17 cellular contexts compared by ENCODE assay signal in the genomic region with DNA sequence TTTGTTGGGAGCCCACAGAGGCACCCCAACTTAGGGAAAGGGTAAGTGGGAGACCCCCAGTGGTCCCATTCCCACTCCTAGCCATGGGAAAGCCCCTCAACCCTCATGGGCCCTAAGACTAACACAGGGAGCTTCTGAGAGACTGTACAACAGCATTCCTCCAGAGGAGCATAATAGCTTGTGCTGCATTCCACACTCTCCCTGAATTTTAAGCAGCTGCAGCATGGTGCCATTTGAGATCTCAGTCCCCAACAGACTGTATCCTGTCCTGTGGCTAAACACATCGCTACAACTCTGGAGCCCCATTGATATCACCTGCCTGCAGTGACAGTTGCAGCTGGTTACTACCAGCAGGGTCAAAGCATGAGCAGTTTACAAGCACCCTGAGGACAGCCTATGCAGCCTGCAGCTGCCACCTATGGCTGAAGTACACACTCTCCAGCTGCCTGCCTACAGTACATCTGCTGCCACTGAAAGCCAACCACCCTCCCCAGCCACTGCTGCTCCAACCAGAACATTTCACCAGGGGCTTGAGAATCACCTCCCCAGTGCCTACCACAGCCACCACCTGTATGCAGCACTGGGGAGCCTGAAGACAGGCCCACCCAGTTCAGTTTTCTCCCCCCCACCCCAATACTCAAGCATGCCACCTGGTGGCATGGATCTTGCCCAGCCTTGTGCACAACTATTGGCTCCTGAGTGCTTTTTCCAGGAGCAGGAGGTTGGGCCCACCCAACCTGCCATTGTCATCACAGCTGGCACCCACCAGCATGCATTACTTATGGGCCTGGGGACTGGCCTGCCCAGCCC.
A peak's percentile ranks its signal among the peaks of the same experiment; 100 is the strongest.
DNase-seq lines count a peak whose midpoint lies in the region; ATAC-seq and TF ChIP-seq lines count a peak whose summit lies in the region.
"Had no signal": no experiment of that assay in that cellular context is flagged by ENCODE, and none has a peak within 500 bp of the region (broad histone marks: within the 10 kb centered on the region; RNA-seq: fewer than 3 reads in every experiment).

No MANE protein-coding gene starts in this region.

- no peaks in the 10 kb centered on the region for H3K9me3 ChIP-seq in H9 (ENCODE audit: control insufficient read depth, low read depth, low read length)
- H3K9me3 ChIP-seq in endodermal cell (ENCODE audit: control insufficient read depth, low read length) = no peaks in the 10 kb centered on the region
- H3K9me3 ChIP-seq: BLaER1 treated with 17β-estradiol and CSF1 and Interleukin-3, amounts not matched to agents 10 nM and 100 nM had no signal

- no peaks in the 10 kb centered on the region; the same call in 1 of the 2 replicates for H3K27me3 Mint-ChIP-seq in H9 (ENCODE audit: low read depth)
- no peaks in the 10 kb centered on the region for H3K27me3 Mint-ChIP-seq in endodermal cell (ENCODE audit: insufficient read depth)
- no peaks in the 10 kb centered on the region for H3K27me3 Mint-ChIP-seq in stimulated activated naive B cell treated with anti-CD40 and anti-IgM and Interleukin-4, amounts not matched to agents 10 μg/mL and 1 μg/mL and 100 μg/mL, for 72 hours

- H3K4me3 ChIP-seq in endodermal cell (ENCODE audit: low read length) = no peak overlapping the region
- no peak overlapping the region for H3K4me3 ChIP-seq in mesendoderm (ENCODE audit: low read length)
- H3K4me3 ChIP-seq: BLaER1 treated with 17β-estradiol and CSF1 and Interleukin-3, amounts not matched to agents 10 nM and 100 nM; K562 had no signal

- H3K36me3 Mint-ChIP-seq in H9 (ENCODE audit: insufficient read depth in 1 of 3, low read depth in 3 of 3) = no peaks in the 10 kb centered on the region
- no peaks in the 10 kb centered on the region for H3K36me3 Mint-ChIP-seq in endodermal cell (ENCODE audit: low read depth)
- no peaks in the 10 kb centered on the region for H3K36me3 Mint-ChIP-seq in stimulated activated naive B cell treated with anti-CD40 and anti-IgM and Interleukin-4, amounts not matched to agents 10 μg/mL and 1 μg/mL and 100 μg/mL, for 72 hours

- no peak overlapping the region for H3K18ac ChIP-seq in H9 (ENCODE audit: insufficient read length, low read depth, low read length)
- no peak overlapping the region for H3K18ac ChIP-seq in mesendoderm (ENCODE audit: low read length)

- WGBS in H9 (ENCODE audit: extremely low coverage, insufficient read length, low lambda C conversion rate) = no CpG with 5 or more reads among the region's 1 CpG
- 91 to 97% methylated on average over 1 of the region's 1 CpG for WGBS in endodermal cell (ENCODE audit: insufficient coverage in 1 of 2, insufficient read length in 1 of 2), 2 experiments
- WGBS in mesendoderm (ENCODE audit: extremely low coverage, insufficient coverage, low lambda C conversion rate) = no CpG with 5 or more reads among the region's 1 CpG

- H3T11ph ChIP-seq in H9 (ENCODE audit: low read length) = no peak overlapping the region

- H4K5ac ChIP-seq in H9 (ENCODE audit: insufficient read length, low read depth, low read length) = no peak overlapping the region
- no peak overlapping the region for H4K5ac ChIP-seq in mesendoderm (ENCODE audit: low read length)

- H2BK120ac ChIP-seq in H9 (ENCODE audit: low read depth, low read length, poor library complexity, severe bottlenecking) (no peak overlapping the region), mesendoderm (ENCODE audit: low read depth, low read length) (no peak overlapping the region)

- H3K27me3 ChIP-seq in H9 (ENCODE audit: insufficient read depth, low read length) = no peaks in the 10 kb centered on the region
- no peaks in the 10 kb centered on the region for H3K27me3 ChIP-seq in endodermal cell (ENCODE audit: control insufficient read depth, insufficient read depth, low read length, poor library complexity, severe bottlenecking)
- no peaks in the 10 kb centered on the region for H3K27me3 ChIP-seq in mesendoderm (ENCODE audit: insufficient read depth, low read length, poor library complexity)
- H3K27me3 ChIP-seq: BLaER1 treated with 17β-estradiol and CSF1 and Interleukin-3, amounts not matched to agents 10 nM and 100 nM had no signal

- H3K36me3 ChIP-seq in endodermal cell (ENCODE audit: control insufficient read depth, insufficient read depth, low read length) = no peaks in the 10 kb centered on the region
- no peaks in the 10 kb centered on the region for H3K36me3 ChIP-seq in mesendoderm (ENCODE audit: control insufficient read depth, insufficient read depth, low read length)
- H3K36me3 ChIP-seq: BLaER1 treated with 17β-estradiol and CSF1 and Interleukin-3, amounts not matched to agents 10 nM and 100 nM had no signal

- H3K27ac ChIP-seq in 22Rv1 (no peak overlapping the region), H9 (ENCODE audit: insufficient read length, low read depth, low read length) (no peak overlapping the region), endodermal cell (ENCODE audit: low read depth, low read length) (peak overlapping the region; percentile 39), mesendoderm (ENCODE audit: low read depth, low read length) (no peak overlapping the region)
- H3K27ac ChIP-seq: BLaER1 treated with 17β-estradiol and CSF1 and Interleukin-3, amounts not matched to agents 10 nM and 100 nM had no signal

- H2BK20ac ChIP-seq in H9 (ENCODE audit: low read depth, low read length, poor library complexity, severe bottlenecking) = no peak overlapping the region

- H3K9me3 Mint-ChIP-seq in H9 = no peaks in the 10 kb centered on the region
- H3K9me3 Mint-ChIP-seq in endodermal cell = no peaks in the 10 kb centered on the region
- peaks cover 0 to 2% of the 10 kb centered on the region in 2 donors for H3K9me3 Mint-ChIP-seq in stimulated activated naive B cell treated with anti-CD40 and anti-IgM and Interleukin-4, amounts not matched to agents 10 μg/mL and 1 μg/mL and 100 μg/mL, for 72 hours

- no peak overlapping the region for H4K91ac ChIP-seq in H9 (ENCODE audit: insufficient read length, low read depth, low read length)

- H3K79me1 ChIP-seq in H9 (ENCODE audit: insufficient read depth, low read depth, low read length, poor library complexity, severe bottlenecking) = no peaks in the 10 kb centered on the region
- no peaks in the 10 kb centered on the region for H3K79me1 ChIP-seq in mesendoderm (ENCODE audit: low read length)

- no peaks in the 10 kb centered on the region for H3K4me1 ChIP-seq in H9 (ENCODE audit: insufficient read depth, low read length)
- no peaks in the 10 kb centered on the region for H3K4me1 ChIP-seq in endodermal cell (ENCODE audit: control insufficient read depth, insufficient read depth, low read length)
- H3K4me1 ChIP-seq in mesendoderm (ENCODE audit: control insufficient read depth, low read depth, low read length) = no peaks in the 10 kb centered on the region
- H3K4me1 ChIP-seq: BLaER1 treated with 17β-estradiol and CSF1 and Interleukin-3, amounts not matched to agents 10 nM and 100 nM had no signal

- H3K4me2 ChIP-seq in H9 (ENCODE audit: insufficient read depth, insufficient read length, low read length) = no peak overlapping the region
- no peak overlapping the region for H3K4me2 ChIP-seq in mesendoderm (ENCODE audit: low read length)
- H3K4me2 ChIP-seq: BLaER1 treated with 17β-estradiol and CSF1 and Interleukin-3, amounts not matched to agents 10 nM and 100 nM had no signal

- H3K9ac ChIP-seq in H9 (ENCODE audit: extremely low read depth, insufficient read length, low read length) (no peak overlapping the region), endodermal cell (ENCODE audit: extremely low read depth, low read length, poor library complexity, severe bottlenecking) (no peak overlapping the region), mesendoderm (ENCODE audit: low read length) (no peak overlapping the region)
- H3K9ac ChIP-seq: BLaER1 treated with 17β-estradiol and CSF1 and Interleukin-3, amounts not matched to agents 10 nM and 100 nM had no signal

- H4K8ac ChIP-seq in H9 (replicated peaks; ENCODE audit: insufficient read length, low read depth, low read length) = no peak overlapping the region
- no peak overlapping the region for H4K8ac ChIP-seq in mesendoderm (ENCODE audit: low read depth, low read length)

- H2BK15ac ChIP-seq in H9 (ENCODE audit: low read depth, low read length) = no peak overlapping the region
- no peak overlapping the region for H2BK15ac ChIP-seq in mesendoderm (replicated peaks; ENCODE audit: low read depth)

- H2AFZ ChIP-seq in H9 (ENCODE audit: low read length) = no peak overlapping the region

- H2BK12ac ChIP-seq in H9 (ENCODE audit: insufficient read length, low read depth, low read length) = no peak overlapping the region

- no peak overlapping the region for H2BK5ac ChIP-seq in H9 (ENCODE audit: insufficient read length, low read length)
- no peak overlapping the region for H2BK5ac ChIP-seq in mesendoderm (ENCODE audit: low read length)

- no peak overlapping the region for H3K14ac ChIP-seq in H9 (ENCODE audit: insufficient read depth, low read length)

- H3K4me1 Mint-ChIP-seq in H9 (no peaks in the 10 kb centered on the region), endodermal cell (no peaks in the 10 kb centered on the region)
- no peaks in the 10 kb centered on the region for H3K4me1 Mint-ChIP-seq in stimulated activated naive B cell treated with anti-CD40 and anti-IgM and Interleukin-4, amounts not matched to agents 10 μg/mL and 1 μg/mL and 100 μg/mL, for 72 hours

- H3K79me2 ChIP-seq in H9 (ENCODE audit: insufficient read depth, low read length) = no peaks in the 10 kb centered on the region
- H3K79me2 ChIP-seq in mesendoderm (ENCODE audit: control insufficient read depth, insufficient read depth, low read length) = no peaks in the 10 kb centered on the region

- no peaks in the 10 kb centered on the region for H3K23me2 ChIP-seq in H9 (ENCODE audit: insufficient read length, low read depth, low read length, poor library complexity, severe bottlenecking)

- peak; percentile 37 for DNase-seq in H9
- peak; percentile 63 for DNase-seq in endodermal cell
- peak; percentile 25 for DNase-seq in mesendoderm
- no peak for DNase-seq in stimulated activated naive B cell treated with anti-CD40 and anti-IgM and Interleukin-4, amounts not matched to agents 10 μg/mL and 1 μg/mL and 100 μg/mL, for 72 hours
- DNase-seq: NCI-H1092 treated with DMSO at 0.1 percent for 48 hours, NCI-H146, NCI-H2029 treated with DMSO at 0.1 percent for 48 hours, NCI-H2171, NCI-H526 treated with DMSO at 0.1 percent for 48 hours, OCI-M1, SHP77 treated with DMSO at 0.1 percent for 48 hours had no signal

- peaks cover 2% of the 10 kb centered on the region for H4K20me1 ChIP-seq in H9 (ENCODE audit: control insufficient read depth, insufficient read depth, insufficient read length)
- H4K20me1 ChIP-seq: BLaER1 treated with 17β-estradiol and CSF1 and Interleukin-3, amounts not matched to agents 10 nM and 100 nM had no signal

- H3K4ac ChIP-seq in H9 (ENCODE audit: low read depth, low read length) = no peak overlapping the region
- no peak overlapping the region for H3K4ac ChIP-seq in mesendoderm (ENCODE audit: low read depth, low read length)

- H3K23ac ChIP-seq in H9 (ENCODE audit: insufficient read length, low read depth, low read length) = no peak overlapping the region
- no peak overlapping the region for H3K23ac ChIP-seq in mesendoderm (ENCODE audit: low read length)

- H3K56ac ChIP-seq in H9 (ENCODE audit: insufficient read length, low read depth, low read length) (no peak overlapping the region), mesendoderm (ENCODE audit: low read length) (no peak overlapping the region)

- TF ChIP-seq CTCF in 22Rv1 (IDR thresholded peaks at IDR 0.05) = peak; percentile 5; the same call in 1 of the 2 replicates
- peak; percentile 43; the same call in 1 of the 3 replicates for TF ChIP-seq CTCF in H9 (conservative IDR thresholded peaks at IDR 0.05)
- peak; percentile 35 for TF ChIP-seq CTCF in endodermal cell (conservative IDR thresholded peaks at IDR 0.05)

- no peak overlapping the region for H2AK5ac ChIP-seq in H9 (ENCODE audit: insufficient read length, low read length)
- no peak overlapping the region for H2AK5ac ChIP-seq in mesendoderm (ENCODE audit: low read length)

- H3K27ac Mint-ChIP-seq in H9 (peak overlapping the region in 1 of 3 experiments; percentile 90; a peak in 3 of 7 replicates), endodermal cell (no peak overlapping the region)
- H3K27ac Mint-ChIP-seq in stimulated activated naive B cell treated with anti-CD40 and anti-IgM and Interleukin-4, amounts not matched to agents 10 μg/mL and 1 μg/mL and 100 μg/mL, for 72 hours = no peak overlapping the region

- H3K4me3 Mint-ChIP-seq in H9 (no peak overlapping the region), endodermal cell (no peak overlapping the region)
- no peak overlapping the region for H3K4me3 Mint-ChIP-seq in stimulated activated naive B cell treated with anti-CD40 and anti-IgM and Interleukin-4, amounts not matched to agents 10 μg/mL and 1 μg/mL and 100 μg/mL, for 72 hours

- ATAC-seq in GM21528 (IDR thresholded peaks at IDR 0.05; ENCODE audit: low FRiP score, unreplicated experiment) = no peak
- no peak for ATAC-seq in stimulated activated naive B cell treated with anti-CD40 and anti-IgM and Interleukin-4, amounts not matched to agents 10 μg/mL and 1 μg/mL and 100 μg/mL, for 72 hours (replicated peaks)
- ATAC-seq in HG02973 (IDR thresholded peaks at IDR 0.05; ENCODE audit: unreplicated experiment) = no peak
- ATAC-seq: K562, SK-N-SH treated with all-trans-retinoic acid at 6 μM for 48 hours had no signal
